ENCODE assay signal across 9 cellular contexts in the genomic region with DNA sequence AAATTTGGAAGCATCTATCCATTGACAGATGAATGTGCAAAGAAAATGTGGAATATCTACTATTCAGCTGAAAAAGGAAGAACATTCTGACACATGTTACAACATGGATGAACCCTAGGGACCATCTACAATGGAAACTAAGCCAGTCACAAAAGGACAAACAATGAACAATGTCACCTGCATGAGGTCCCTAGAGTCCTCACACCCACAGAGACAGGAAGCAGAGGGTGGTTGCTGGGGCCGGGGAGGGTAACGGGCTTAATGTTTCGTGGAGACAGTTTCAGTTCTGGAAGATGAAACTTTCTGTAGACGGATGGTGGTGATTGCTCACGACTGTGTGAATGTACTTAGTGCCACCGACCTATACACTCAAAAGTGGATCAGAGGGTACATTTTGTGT.
DNase-seq lines count a peak whose midpoint lies in the region; ATAC-seq, FAIRE-seq and TF ChIP-seq lines count a peak whose summit lies in the region.
"Had no signal": no experiment of that assay in that cellular context is flagged by ENCODE, and none has a peak within 500 bp of the region (broad histone marks: within the 10 kb centered on the region; RNA-seq: fewer than 3 reads in every experiment).

No MANE protein-coding gene starts in this region.

- FAIRE-seq in RCC 7860 (lab: Jason Lieb, UNC), result no peak

- DNase-seq in cerebellar cortex (ENCODE audit: low spot score) (no peak), anterior cingulate cortex (lab: John Stamatoyannopoulos, UW) (no peak), RCC 7860 (ENCODE audit: low spot score) (no peak)
- DNase-seq: NCI-H2227 treated with DMSO at 0.1 percent for 48 hours had no signal

- no peak for TF ChIP-seq CTCF in VCaP (conservative IDR thresholded peaks at IDR 0.05)

- ATAC-seq in GM18517 (IDR thresholded peaks at IDR 0.05; ENCODE audit: unreplicated experiment), result peak; percentile 99
- ATAC-seq in GM19452 (IDR thresholded peaks at IDR 0.05; ENCODE audit: unreplicated experiment), result peak; percentile 97
- ATAC-seq in HG03066 (IDR thresholded peaks at IDR 0.05; ENCODE audit: low read depth, unreplicated experiment), result peak; percentile 97

- H3K27ac ChIP-seq in VCaP, result peak overlapping the region; percentile 43
- H3K27ac ChIP-seq: coronary artery had no signal
